In genomic region chr13:41059896-41060722, GRCh38 we compare ENCODE assay signal across 1 cellular context.
A peak's percentile ranks its signal among the peaks of the same experiment; 100 is the strongest.
TF ChIP-seq lines count a peak whose summit lies in the region.

No MANE protein-coding gene starts in this region.

TF ChIP-seq in HEK293, 187 proteins besides CTCF, POLR2A, EP300 and RAD21 (continued from another document):
- 0 out of 2 replicates have a peak, but pooled peaks have one; percentile 33 for TF ChIP-seq ZNF184 (tag by site-specific recombination; IDR thresholded peaks at IDR 0.05)
- TF ChIP-seq WT1 (tag by site-specific recombination; IDR thresholded peaks at IDR 0.05) = peak; percentile 15; the same call in 1 of the 2 replicates
- TF ChIP-seq ZNF423 (tag by site-specific recombination; IDR thresholded peaks at IDR 0.05) = peak; percentile 87; the same call in 1 of the 2 replicates
- TF ChIP-seq ZNF23 (tag by site-specific recombination; IDR thresholded peaks at IDR 0.05; ENCODE audit: borderline replicate concordance) = no peak
- TF ChIP-seq ZNF600 (tag by site-specific recombination; IDR thresholded peaks at IDR 0.05) = peak; percentile 86
- TF ChIP-seq, protein P1, sequence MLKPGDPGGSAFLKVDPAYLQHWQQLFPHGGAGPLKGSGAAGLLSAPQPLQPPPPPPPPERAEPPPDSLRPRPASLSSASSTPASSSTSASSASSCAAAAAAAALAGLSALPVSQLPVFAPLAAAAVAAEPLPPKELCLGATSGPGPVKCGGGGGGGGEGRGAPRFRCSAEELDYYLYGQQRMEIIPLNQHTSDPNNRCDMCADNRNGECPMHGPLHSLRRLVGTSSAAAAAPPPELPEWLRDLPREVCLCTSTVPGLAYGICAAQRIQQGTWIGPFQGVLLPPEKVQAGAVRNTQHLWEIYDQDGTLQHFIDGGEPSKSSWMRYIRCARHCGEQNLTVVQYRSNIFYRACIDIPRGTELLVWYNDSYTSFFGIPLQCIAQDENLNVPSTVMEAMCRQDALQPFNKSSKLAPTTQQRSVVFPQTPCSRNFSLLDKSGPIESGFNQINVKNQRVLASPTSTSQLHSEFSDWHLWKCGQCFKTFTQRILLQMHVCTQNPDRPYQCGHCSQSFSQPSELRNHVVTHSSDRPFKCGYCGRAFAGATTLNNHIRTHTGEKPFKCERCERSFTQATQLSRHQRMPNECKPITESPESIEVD (tag by site-specific recombination; IDR thresholded peaks at IDR 0.05) = peak; percentile 7; the same call in 1 of the 2 replicates
- TF ChIP-seq ZNF221 (tag by site-specific recombination; IDR thresholded peaks at IDR 0.05; ENCODE audit: borderline replicate concordance) = 0 out of 2 replicates have a peak, but pooled peaks have one; percentile 13
- TF ChIP-seq, protein P2, sequence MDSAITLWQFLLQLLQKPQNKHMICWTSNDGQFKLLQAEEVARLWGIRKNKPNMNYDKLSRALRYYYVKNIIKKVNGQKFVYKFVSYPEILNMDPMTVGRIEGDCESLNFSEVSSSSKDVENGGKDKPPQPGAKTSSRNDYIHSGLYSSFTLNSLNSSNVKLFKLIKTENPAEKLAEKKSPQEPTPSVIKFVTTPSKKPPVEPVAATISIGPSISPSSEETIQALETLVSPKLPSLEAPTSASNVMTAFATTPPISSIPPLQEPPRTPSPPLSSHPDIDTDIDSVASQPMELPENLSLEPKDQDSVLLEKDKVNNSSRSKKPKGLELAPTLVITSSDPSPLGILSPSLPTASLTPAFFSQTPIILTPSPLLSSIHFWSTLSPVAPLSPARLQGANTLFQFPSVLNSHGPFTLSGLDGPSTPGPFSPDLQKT (IDR thresholded peaks at IDR 0.05; ENCODE audit: borderline replicate concordance, low read depth, low read length) = no peak
- peak; percentile 97 for TF ChIP-seq ZNF692 (tag by site-specific recombination; IDR thresholded peaks at IDR 0.05)
- TF ChIP-seq, protein P3, sequence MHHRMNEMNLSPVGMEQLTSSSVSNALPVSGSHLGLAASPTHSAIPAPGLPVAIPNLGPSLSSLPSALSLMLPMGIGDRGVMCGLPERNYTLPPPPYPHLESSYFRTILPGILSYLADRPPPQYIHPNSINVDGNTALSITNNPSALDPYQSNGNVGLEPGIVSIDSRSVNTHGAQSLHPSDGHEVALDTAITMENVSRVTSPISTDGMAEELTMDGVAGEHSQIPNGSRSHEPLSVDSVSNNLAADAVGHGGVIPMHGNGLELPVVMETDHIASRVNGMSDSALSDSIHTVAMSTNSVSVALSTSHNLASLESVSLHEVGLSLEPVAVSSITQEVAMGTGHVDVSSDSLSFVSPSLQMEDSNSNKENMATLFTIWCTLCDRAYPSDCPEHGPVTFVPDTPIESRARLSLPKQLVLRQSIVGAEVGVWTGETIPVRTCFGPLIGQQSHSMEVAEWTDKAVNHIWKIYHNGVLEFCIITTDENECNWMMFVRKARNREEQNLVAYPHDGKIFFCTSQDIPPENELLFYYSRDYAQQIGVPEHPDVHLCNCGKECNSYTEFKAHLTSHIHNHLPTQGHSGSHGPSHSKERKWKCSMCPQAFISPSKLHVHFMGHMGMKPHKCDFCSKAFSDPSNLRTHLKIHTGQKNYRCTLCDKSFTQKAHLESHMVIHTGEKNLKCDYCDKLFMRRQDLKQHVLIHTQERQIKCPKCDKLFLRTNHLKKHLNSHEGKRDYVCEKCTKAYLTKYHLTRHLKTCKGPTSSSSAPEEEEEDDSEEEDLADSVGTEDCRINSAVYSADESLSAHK (tag by site-specific recombination; IDR thresholded peaks at IDR 0.05) = peak; percentile 94
- no peak for TF ChIP-seq KLF1 (tag by site-specific recombination; IDR thresholded peaks at IDR 0.05)
- TF ChIP-seq, protein P4, sequence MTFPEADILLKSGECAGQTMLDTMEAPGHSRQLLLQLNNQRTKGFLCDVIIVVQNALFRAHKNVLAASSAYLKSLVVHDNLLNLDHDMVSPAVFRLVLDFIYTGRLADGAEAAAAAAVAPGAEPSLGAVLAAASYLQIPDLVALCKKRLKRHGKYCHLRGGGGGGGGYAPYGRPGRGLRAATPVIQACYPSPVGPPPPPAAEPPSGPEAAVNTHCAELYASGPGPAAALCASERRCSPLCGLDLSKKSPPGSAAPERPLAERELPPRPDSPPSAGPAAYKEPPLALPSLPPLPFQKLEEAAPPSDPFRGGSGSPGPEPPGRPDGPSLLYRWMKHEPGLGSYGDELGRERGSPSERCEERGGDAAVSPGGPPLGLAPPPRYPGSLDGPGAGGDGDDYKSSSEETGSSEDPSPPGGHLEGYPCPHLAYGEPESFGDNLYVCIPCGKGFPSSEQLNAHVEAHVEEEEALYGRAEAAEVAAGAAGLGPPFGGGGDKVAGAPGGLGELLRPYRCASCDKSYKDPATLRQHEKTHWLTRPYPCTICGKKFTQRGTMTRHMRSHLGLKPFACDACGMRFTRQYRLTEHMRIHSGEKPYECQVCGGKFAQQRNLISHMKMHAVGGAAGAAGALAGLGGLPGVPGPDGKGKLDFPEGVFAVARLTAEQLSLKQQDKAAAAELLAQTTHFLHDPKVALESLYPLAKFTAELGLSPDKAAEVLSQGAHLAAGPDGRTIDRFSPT (tag by site-specific recombination; IDR thresholded peaks at IDR 0.05) = 0 out of 2 replicates have a peak, but pooled peaks have one; percentile 20
- TF ChIP-seq KLF10 (tag by site-specific recombination; IDR thresholded peaks at IDR 0.05) = 0 out of 2 replicates have a peak, but pooled peaks have one; percentile 52
- TF ChIP-seq, protein P5, sequence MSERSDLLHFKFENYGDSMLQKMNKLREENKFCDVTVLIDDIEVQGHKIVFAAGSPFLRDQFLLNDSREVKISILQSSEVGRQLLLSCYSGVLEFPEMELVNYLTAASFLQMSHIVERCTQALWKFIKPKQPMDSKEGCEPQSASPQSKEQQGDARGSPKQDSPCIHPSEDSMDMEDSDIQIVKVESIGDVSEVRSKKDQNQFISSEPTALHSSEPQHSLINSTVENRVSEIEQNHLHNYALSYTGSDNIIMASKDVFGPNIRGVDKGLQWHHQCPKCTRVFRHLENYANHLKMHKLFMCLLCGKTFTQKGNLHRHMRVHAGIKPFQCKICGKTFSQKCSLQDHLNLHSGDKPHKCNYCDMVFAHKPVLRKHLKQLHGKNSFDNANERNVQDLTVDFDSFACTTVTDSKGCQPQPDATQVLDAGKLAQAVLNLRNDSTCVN (tag by site-specific recombination; optimal IDR thresholded peaks at IDR 0.05) = peak; percentile 93
- TF ChIP-seq, protein P6, sequence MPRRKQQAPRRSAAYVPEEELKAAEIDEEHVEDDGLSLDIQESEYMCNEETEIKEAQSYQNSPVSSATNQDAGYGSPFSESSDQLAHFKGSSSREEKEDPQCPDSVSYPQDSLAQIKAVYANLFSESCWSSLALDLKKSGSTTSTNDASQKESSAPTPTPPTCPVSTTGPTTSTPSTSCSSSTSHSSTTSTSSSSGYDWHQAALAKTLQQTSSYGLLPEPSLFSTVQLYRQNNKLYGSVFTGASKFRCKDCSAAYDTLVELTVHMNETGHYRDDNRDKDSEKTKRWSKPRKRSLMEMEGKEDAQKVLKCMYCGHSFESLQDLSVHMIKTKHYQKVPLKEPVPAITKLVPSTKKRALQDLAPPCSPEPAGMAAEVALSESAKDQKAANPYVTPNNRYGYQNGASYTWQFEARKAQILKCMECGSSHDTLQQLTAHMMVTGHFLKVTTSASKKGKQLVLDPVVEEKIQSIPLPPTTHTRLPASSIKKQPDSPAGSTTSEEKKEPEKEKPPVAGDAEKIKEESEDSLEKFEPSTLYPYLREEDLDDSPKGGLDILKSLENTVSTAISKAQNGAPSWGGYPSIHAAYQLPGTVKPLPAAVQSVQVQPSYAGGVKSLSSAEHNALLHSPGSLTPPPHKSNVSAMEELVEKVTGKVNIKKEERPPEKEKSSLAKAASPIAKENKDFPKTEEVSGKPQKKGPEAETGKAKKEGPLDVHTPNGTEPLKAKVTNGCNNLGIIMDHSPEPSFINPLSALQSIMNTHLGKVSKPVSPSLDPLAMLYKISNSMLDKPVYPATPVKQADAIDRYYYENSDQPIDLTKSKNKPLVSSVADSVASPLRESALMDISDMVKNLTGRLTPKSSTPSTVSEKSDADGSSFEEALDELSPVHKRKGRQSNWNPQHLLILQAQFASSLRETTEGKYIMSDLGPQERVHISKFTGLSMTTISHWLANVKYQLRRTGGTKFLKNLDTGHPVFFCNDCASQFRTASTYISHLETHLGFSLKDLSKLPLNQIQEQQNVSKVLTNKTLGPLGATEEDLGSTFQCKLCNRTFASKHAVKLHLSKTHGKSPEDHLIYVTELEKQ (tag by site-specific recombination; IDR thresholded peaks at IDR 0.05; ENCODE audit: borderline replicate concordance) = no peak
- TF ChIP-seq ZNF266 (tag by site-specific recombination; IDR thresholded peaks at IDR 0.05; ENCODE audit: low read depth) = no peak
- TF ChIP-seq, protein P7, sequence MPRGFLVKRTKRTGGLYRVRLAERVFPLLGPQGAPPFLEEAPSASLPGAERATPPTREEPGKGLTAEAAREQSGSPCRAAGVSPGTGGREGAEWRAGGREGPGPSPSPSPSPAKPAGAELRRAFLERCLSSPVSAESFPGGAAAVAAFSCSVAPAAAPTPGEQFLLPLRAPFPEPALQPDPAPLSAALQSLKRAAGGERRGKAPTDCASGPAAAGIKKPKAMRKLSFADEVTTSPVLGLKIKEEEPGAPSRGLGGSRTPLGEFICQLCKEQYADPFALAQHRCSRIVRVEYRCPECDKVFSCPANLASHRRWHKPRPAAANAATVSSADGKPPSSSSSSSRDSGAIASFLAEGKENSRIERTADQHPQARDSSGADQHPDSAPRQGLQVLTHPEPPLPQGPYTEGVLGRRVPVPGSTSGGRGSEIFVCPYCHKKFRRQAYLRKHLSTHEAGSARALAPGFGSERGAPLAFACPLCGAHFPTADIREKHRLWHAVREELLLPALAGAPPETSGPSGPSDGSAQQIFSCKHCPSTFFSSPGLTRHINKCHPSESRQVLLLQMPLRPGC (tag by site-specific recombination; IDR thresholded peaks at IDR 0.05) = peak; percentile 57; the same call in 1 of the 2 replicates
- peak; percentile 33; the same call in 1 of the 2 replicates for TF ChIP-seq ZNF585B (tag by site-specific recombination; IDR thresholded peaks at IDR 0.05)
- peak; percentile 79; the same call in 1 of the 2 replicates for TF ChIP-seq PRDM1 (tag by site-specific recombination; IDR thresholded peaks at IDR 0.05)
- TF ChIP-seq ZNF341 (tag by site-specific recombination; IDR thresholded peaks at IDR 0.05; ENCODE audit: low read depth) = peak; percentile 87
- TF ChIP-seq, protein P8, sequence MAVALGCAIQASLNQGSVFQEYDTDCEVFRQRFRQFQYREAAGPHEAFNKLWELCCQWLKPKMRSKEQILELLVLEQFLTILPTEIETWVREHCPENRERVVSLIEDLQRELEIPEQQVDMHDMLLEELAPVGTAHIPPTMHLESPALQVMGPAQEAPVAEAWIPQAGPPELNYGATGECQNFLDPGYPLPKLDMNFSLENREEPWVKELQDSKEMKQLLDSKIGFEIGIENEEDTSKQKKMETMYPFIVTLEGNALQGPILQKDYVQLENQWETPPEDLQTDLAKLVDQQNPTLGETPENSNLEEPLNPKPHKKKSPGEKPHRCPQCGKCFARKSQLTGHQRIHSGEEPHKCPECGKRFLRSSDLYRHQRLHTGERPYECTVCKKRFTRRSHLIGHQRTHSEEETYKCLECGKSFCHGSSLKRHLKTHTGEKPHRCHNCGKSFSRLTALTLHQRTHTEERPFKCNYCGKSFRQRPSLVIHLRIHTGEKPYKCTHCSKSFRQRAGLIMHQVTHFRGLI (tag by site-specific recombination; IDR thresholded peaks at IDR 0.05) = peak; percentile 95
- TF ChIP-seq ZEB2 (tag by site-specific recombination; IDR thresholded peaks at IDR 0.05) = peak; percentile 88
- peak; percentile 78; the same call in 1 of the 2 replicates for TF ChIP-seq ZFP37 (tag by site-specific recombination; IDR thresholded peaks at IDR 0.05)
- TF ChIP-seq ZNF791 (tag by site-specific recombination; IDR thresholded peaks at IDR 0.05) = no peak
TF ChIP-seq in HEK293: peak in this region for 53.
